1 cellular context compared by ENCODE assay signal in the genomic region with DNA sequence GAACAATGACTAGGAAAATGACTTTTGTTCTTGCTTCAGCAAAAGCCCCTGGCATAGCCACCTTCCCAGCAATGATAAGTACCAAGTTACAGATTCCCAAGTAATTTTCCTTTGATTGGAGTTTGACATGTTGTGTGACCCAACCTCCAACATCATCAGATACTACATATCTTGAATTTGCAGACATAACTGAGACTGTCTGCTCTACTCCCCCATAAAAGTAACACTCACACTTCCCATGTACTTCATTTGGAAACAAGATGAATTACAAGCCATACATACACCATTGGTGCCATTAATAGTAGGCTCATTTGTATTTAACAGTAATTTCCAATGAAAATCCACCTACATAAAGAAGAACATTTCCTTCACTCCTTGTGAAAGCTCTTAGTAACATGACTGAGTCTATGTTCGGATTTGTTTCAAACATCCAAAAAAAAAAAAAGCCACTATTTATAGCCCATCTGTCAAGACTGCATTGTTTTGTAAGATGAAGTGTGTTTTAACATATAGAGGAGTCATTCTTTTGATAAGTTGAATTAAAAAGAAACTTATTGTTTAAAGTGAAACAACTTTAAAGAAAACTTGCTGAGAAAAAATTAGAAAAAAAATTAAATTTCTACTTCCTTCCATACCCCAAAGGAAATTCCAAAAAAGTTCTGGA.
TF ChIP-seq lines count a peak whose summit lies in the region.

No MANE protein-coding gene starts in this region.

TF ChIP-seq in K562, 482 proteins besides CTCF, POLR2A, EP300 and RAD21 (continued from another document and continues in another):
- TF ChIP-seq ZNF133 (CRISPR knock-in tag; IDR thresholded peaks at IDR 0.05) (no peak), MIER1 (IDR thresholded peaks at IDR 0.05; ENCODE audit: low read depth) (no peak), ILF3 (IDR thresholded peaks at IDR 0.05; ENCODE audit: borderline replicate concordance) (no peak), ZNF263 (CRISPR knock-in tag; IDR thresholded peaks at IDR 0.05; ENCODE audit: borderline replicate concordance) (no peak), NFRKB (IDR thresholded peaks at IDR 0.05; ENCODE audit: low read depth) (no peak), TCF7L2 (IDR thresholded peaks at IDR 0.05; ENCODE audit: low read depth, low read length) (no peak), ZNF644 (tag; IDR thresholded peaks at IDR 0.05; ENCODE audit: low read depth) (no peak), HSF4 (CRISPR knock-in tag; IDR thresholded peaks at IDR 0.05; ENCODE audit: borderline replicate concordance) (no peak), FOXM1 (IDR thresholded peaks at IDR 0.05; ENCODE audit: low read depth) (no peak), FOXM1 (CRISPR knock-in tag; IDR thresholded peaks at IDR 0.05; ENCODE audit: low read depth) (no peak), FOXA1 (IDR thresholded peaks at IDR 0.05; ENCODE audit: borderline replicate concordance) (no peak), TCF7 (IDR thresholded peaks at IDR 0.05; ENCODE audit: borderline replicate concordance) (no peak), NCOR1 (IDR thresholded peaks at IDR 0.05) (peak; percentile 69), TOE1 (IDR thresholded peaks at IDR 0.05; ENCODE audit: borderline replicate concordance) (no peak), TOE1 (CRISPR knock-in tag; IDR thresholded peaks at IDR 0.05; ENCODE audit: borderline replicate concordance, low read depth) (no peak), FOS (IDR thresholded peaks at IDR 0.05; ENCODE audit: extremely low read depth, insufficient read length) (no peak), ZNF143 (CRISPR knock-in tag; IDR thresholded peaks at IDR 0.05) (no peak), MNT (conservative IDR thresholded peaks at IDR 0.05) (no peak), ZNF274 (IDR thresholded peaks at IDR 0.05; ENCODE audit: borderline replicate concordance, low read depth, low read length) (no peak), GATAD2A (IDR thresholded peaks at IDR 0.05) (no peak), NEUROD1 (IDR thresholded peaks at IDR 0.05; ENCODE audit: borderline replicate concordance, low read depth, low read length, partially characterized antibody) (no peak), HDAC3 (IDR thresholded peaks at IDR 0.05; ENCODE audit: borderline replicate concordance, partially characterized antibody) (no peak), MGA (IDR thresholded peaks at IDR 0.05) (no peak)
- TF ChIP-seq, protein P1, sequence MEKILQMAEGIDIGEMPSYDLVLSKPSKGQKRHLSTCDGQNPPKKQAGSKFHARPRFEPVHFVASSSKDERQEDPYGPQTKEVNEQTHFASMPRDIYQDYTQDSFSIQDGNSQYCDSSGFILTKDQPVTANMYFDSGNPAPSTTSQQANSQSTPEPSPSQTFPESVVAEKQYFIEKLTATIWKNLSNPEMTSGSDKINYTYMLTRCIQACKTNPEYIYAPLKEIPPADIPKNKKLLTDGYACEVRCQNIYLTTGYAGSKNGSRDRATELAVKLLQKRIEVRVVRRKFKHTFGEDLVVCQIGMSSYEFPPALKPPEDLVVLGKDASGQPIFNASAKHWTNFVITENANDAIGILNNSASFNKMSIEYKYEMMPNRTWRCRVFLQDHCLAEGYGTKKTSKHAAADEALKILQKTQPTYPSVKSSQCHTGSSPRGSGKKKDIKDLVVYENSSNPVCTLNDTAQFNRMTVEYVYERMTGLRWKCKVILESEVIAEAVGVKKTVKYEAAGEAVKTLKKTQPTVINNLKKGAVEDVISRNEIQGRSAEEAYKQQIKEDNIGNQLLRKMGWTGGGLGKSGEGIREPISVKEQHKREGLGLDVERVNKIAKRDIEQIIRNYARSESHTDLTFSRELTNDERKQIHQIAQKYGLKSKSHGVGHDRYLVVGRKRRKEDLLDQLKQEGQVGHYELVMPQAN (IDR thresholded peaks at IDR 0.05; ENCODE audit: borderline replicate concordance) = no peak
- TF ChIP-seq, protein P2, sequence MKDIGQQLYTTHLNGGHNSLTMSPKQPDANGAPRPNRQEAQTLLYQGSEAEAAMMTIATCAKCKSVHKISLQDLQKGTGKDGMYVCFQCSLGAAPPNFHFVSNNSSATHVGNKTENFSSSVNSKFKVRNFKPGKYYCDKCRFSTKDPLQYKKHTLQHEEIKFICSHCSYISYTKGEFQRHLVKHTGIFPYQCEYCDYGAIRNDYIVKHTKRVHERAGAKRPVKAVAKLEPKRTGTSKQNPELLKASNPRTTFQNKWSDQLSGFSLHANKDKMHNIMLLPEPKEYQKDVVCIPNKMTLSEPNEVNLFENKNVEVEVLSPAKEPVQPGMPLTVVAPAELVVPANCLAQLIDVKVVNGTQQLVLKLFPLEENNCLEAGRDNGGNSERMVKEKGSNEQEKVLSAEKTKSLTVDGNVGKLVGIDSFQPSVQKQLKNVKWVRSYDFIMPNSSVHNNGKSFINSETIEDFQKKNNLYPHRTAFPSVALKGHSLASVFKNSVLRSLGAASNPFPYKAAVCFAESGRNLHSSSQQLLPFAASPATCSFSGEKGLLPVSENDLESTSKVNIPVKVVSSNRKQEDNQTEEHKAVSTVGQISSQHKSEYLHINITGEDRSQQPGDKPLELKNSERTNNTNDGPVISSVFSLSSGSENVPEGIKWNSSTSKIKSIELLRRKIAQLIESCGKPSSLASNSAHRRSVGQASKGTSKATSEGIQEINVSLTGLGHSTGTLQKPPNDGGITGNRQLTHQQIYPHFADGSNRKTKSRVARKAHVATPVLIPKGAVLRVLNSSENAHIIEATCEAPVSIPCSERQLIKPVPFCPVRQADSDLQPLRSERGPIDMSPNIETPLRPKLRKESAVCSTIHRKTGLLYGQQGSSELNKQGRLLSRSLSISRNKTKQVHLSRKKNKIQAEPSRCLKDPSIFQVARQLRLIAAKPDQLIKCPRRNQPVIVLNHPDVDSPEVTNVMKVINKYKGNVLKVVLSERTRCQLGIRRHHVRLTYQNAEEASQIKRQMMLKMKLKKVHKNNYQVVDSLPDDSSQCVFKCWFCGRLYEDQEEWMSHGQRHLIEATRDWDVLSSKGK (CRISPR knock-in tag; IDR thresholded peaks at IDR 0.05) = no peak
- TF ChIP-seq, protein P3, sequence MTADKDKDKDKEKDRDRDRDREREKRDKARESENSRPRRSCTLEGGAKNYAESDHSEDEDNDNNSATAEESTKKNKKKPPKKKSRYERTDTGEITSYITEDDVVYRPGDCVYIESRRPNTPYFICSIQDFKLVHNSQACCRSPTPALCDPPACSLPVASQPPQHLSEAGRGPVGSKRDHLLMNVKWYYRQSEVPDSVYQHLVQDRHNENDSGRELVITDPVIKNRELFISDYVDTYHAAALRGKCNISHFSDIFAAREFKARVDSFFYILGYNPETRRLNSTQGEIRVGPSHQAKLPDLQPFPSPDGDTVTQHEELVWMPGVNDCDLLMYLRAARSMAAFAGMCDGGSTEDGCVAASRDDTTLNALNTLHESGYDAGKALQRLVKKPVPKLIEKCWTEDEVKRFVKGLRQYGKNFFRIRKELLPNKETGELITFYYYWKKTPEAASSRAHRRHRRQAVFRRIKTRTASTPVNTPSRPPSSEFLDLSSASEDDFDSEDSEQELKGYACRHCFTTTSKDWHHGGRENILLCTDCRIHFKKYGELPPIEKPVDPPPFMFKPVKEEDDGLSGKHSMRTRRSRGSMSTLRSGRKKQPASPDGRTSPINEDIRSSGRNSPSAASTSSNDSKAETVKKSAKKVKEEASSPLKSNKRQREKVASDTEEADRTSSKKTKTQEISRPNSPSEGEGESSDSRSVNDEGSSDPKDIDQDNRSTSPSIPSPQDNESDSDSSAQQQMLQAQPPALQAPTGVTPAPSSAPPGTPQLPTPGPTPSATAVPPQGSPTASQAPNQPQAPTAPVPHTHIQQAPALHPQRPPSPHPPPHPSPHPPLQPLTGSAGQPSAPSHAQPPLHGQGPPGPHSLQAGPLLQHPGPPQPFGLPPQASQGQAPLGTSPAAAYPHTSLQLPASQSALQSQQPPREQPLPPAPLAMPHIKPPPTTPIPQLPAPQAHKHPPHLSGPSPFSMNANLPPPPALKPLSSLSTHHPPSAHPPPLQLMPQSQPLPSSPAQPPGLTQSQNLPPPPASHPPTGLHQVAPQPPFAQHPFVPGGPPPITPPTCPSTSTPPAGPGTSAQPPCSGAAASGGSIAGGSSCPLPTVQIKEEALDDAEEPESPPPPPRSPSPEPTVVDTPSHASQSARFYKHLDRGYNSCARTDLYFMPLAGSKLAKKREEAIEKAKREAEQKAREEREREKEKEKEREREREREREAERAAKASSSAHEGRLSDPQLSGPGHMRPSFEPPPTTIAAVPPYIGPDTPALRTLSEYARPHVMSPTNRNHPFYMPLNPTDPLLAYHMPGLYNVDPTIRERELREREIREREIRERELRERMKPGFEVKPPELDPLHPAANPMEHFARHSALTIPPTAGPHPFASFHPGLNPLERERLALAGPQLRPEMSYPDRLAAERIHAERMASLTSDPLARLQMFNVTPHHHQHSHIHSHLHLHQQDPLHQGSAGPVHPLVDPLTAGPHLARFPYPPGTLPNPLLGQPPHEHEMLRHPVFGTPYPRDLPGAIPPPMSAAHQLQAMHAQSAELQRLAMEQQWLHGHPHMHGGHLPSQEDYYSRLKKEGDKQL (CRISPR knock-in tag; IDR thresholded peaks at IDR 0.05; ENCODE audit: borderline replicate concordance) = no peak
